ENCODE assay signal across 1 cellular context in genomic region chr7:125424721-125425120, GRCh38.
A peak's percentile ranks its signal among the peaks of the same experiment; 100 is the strongest.
TF ChIP-seq lines count a peak whose summit lies in the region.

No MANE protein-coding gene starts in this region.

TF ChIP-seq in endothelial cell of umbilical vein, 7 proteins besides CTCF, POLR2A, EP300 and RAD21:
- TF ChIP-seq GATA2 (IDR thresholded peaks at IDR 0.05; ENCODE audit: insufficient read depth, insufficient read length, low read depth, low read length) (no peak), POLR2AphosphoS5 (IDR thresholded peaks at IDR 0.05; ENCODE audit: insufficient read depth, low read depth, low read length) (no peak), MAX (IDR thresholded peaks at IDR 0.05; ENCODE audit: insufficient read depth, insufficient read length) (no peak), MYC (IDR thresholded peaks at IDR 0.05; ENCODE audit: low read depth, low read length) (no peak), FOS (IDR thresholded peaks at IDR 0.05; ENCODE audit: borderline replicate concordance, insufficient read depth, low read length) (peak; percentile 33), EZH2 (IDR thresholded peaks at IDR 0.05; ENCODE audit: borderline replicate concordance, low read depth, low read length, severe bottlenecking) (no peak), JUN (IDR thresholded peaks at IDR 0.05; ENCODE audit: borderline replicate concordance, insufficient read depth, insufficient read length, low read depth) (peak; percentile 23)
